Comparison of ENCODE assay signal across 1 cellular context in the genomic region with DNA sequence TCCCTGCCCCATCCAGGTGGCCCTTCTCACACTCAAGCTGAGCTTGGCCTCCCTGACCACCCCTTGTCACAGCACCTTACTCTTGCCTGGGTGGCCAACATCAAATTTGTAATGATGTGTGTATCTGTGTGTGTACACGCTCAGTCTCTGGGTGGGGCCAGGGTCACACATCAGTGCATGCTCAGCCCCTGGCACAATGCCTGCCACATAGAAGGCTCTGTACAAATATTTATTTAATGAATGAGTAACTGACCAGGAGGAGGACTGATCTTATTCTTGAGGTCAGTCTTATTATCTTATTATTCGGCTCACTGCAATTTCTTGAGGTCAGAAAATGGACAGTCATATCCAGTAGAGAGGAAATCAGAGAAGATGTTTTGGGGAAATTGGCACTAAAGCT.
TF ChIP-seq lines count a peak whose summit lies in the region.

No MANE protein-coding gene starts in this region.

TF ChIP-seq in IMR-90, 13 proteins besides CTCF, POLR2A, EP300 and RAD21:
- no peak for TF ChIP-seq USF2 (IDR thresholded peaks at IDR 0.05; ENCODE audit: low read depth, low read length)
- TF ChIP-seq SMC3 (IDR thresholded peaks at IDR 0.05; ENCODE audit: low read depth, low read length) = no peak
- TF ChIP-seq MXI1 (IDR thresholded peaks at IDR 0.05; ENCODE audit: borderline replicate concordance, low read depth, low read length) = no peak
- no peak for TF ChIP-seq CEBPB (IDR thresholded peaks at IDR 0.05; ENCODE audit: low read depth, low read length)
TF ChIP-seq in IMR-90: peak in this region for 0.
